In the genomic region with DNA sequence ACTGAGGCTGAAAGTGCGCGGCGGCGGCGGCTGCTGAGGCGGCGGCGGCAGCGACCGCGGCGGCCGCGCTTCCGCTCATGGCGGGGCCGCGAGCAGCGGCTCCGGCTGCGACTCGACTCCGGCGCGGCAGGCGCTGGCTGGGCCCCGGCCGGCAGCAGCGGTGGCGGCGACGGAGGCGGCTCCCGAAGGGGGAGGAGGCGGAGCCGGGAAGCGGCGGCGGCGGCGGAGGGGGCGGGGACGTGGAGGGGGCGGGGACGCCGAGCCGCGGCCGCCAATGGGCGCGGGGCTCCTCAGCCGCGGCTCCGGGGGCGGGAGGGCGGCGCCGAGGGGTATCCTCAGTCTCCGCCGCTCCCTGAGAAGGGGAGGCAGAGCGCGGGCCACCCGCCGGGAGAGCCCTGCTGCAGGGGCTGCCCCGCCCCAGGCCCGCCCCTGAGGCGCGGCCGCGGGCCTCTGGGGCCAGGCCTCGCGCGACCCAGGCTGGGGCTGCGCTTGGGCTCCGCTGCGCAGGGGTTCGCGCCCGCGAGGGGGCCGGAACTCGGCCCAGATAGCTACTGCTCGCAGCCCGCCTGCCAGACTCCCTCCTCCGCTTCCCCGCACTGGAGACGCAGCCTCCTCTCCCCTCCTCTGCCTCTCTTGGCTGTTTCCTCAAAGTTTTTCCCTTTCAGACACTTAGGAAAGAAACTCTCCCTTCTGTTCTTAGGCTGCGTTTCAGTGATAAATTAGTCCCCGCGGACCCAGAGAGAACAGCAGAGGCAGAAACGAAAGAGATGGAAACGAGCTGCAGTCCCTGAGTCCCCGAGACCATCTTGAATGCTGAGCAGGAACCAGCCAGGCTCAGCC, we compare ENCODE assay signal across 8 cellular contexts.
DNase-seq lines count a peak whose midpoint lies in the region; ATAC-seq and TF ChIP-seq lines count a peak whose summit lies in the region.

No MANE protein-coding gene starts in this region.

- H3K27me3 Mint-ChIP-seq in endothelial cell (ENCODE audit: unreplicated experiment), result peaks cover 17% of the 10 kb centered on the region

- no peak for TF ChIP-seq CTCF in endothelial cell (IDR thresholded peaks at IDR 0.05; ENCODE audit: unreplicated experiment)

- peak; percentile 85 for ATAC-seq in GM21390 (IDR thresholded peaks at IDR 0.05; ENCODE audit: unreplicated experiment)

- H3K9ac ChIP-seq in NT2/D1 (ENCODE audit: insufficient read length, low read depth), result peak overlapping the region; percentile 90

- H3K9me3 Mint-ChIP-seq in endothelial cell (ENCODE audit: unreplicated experiment), result no peaks in the 10 kb centered on the region

- H3K9me3 ChIP-seq in NT2/D1 (ENCODE audit: insufficient read depth, low read length), result no peaks in the 10 kb centered on the region

- H3K4me3 ChIP-seq in NT2/D1 (ENCODE audit: insufficient read length, low read depth), result peak overlapping the region; percentile 75

- peaks cover 10% of the 10 kb centered on the region for H3K4me1 ChIP-seq in NT2/D1 (ENCODE audit: insufficient read depth, insufficient read length)

- DNase-seq in Caki2 (ENCODE audit: low read depth) (peak; percentile 80), HUDEP-2 (lab: John Stamatoyannopoulos, UW; ENCODE audit: unreplicated experiment in 76 of 76) (peak in 74 of 76 experiments; percentile 15 to 91 (median 78)), NT2/D1 (ENCODE audit: low read depth, low spot score) (peak; percentile 84), endothelial cell (ENCODE audit: low spot score) (peak; percentile 90), middle frontal gyrus (ENCODE audit: extremely low spot score, low spot score) (peak; percentile 82)
- peak; percentile 90 for DNase-seq in activated CD8-positive, alpha-beta memory T cell treated with anti-CD3 and anti-CD28 coated beads, Interleukin-2, amount 50 U/mL, for 4 hours
- DNase-seq in stimulated activated CD8-positive, alpha-beta memory T cell treated with anti-CD3 and anti-CD28 coated beads, Interleukin-2, amount 100 ng/mL, for 1 hour (ENCODE audit: low read depth in 2 of 2), result peak; percentile 77 to 83

- H3K27me3 ChIP-seq in NT2/D1 (ENCODE audit: insufficient read depth, insufficient read length), result no peaks in the 10 kb centered on the region

- peaks cover 10% of the 10 kb centered on the region for H3K36me3 Mint-ChIP-seq in endothelial cell (ENCODE audit: low read depth, unreplicated experiment)

- H3K4me1 Mint-ChIP-seq in endothelial cell (ENCODE audit: unreplicated experiment), result peaks cover 39% of the 10 kb centered on the region

- peaks cover 3% of the 10 kb centered on the region for H3K36me3 ChIP-seq in NT2/D1 (ENCODE audit: insufficient read depth, insufficient read length, low read length)

- in situ Hi-C loops in Caki2 (cut with HindIII; ENCODE audit: low pct_unique_long_range_greater_than_20kb, low sequenced_read_pairs), result no loop called here

- peak overlapping the region; percentile 93 for H3K27ac Mint-ChIP-seq in endothelial cell (ENCODE audit: unreplicated experiment)

- H3K4me3 Mint-ChIP-seq in endothelial cell (ENCODE audit: unreplicated experiment), result peak overlapping the region; percentile 94

Comparison
In these comparisons a context has a peak if more than half of its experiments do, and no peak if none do; other contexts are left out.
1. Peak in every context shown above with its lines: DNase-seq, ATAC-seq and H3K4me3 ChIP-seq.